In genomic region chr15:70259030-70259424, GRCh38 we compare ENCODE assay signal across 8 cellular contexts.
DNase-seq lines count a peak whose midpoint lies in the region; ATAC-seq lines count a peak whose summit lies in the region.

No MANE protein-coding gene starts in this region.

- H3K9me3 ChIP-seq in skeletal muscle tissue (ENCODE audit: control insufficient read depth in 3 of 3, low read length in 3 of 3): no peaks in the 10 kb centered on the region

- H3K4me3 ChIP-seq in skeletal muscle tissue (ENCODE audit: low read length in 3 of 3): peak overlapping the region in 1 of 3 donors; percentile 22

- peaks cover 35% of the 10 kb centered on the region for H3K4me1 Mint-ChIP-seq in activated T-helper 2 cell treated with anti-CD3 and anti-CD28 coated beads, Interferon-gamma antibody, Interleukin-2, Interleukin-4, amounts not matched to agents 10 μg/mL and 5 μg/mL and 100 μg/mL, durations not matched to agents 14 hours and 24 hours and 36 hours (ENCODE audit: low read depth)

- no peak overlapping the region for H3K4me3 Mint-ChIP-seq in activated T-helper 2 cell treated with anti-CD3 and anti-CD28 coated beads, Interferon-gamma antibody, Interleukin-2, Interleukin-4, amounts not matched to agents 10 μg/mL and 5 μg/mL and 100 μg/mL, durations not matched to agents 14 hours and 24 hours and 36 hours (ENCODE audit: low read depth)

- H3K9ac ChIP-seq in skeletal muscle tissue (ENCODE audit: low read depth in 1 of 3, low read length in 3 of 3): peak overlapping the region in 2 of 3 donors; percentile 8 to 16

- no peak overlapping the region for H3K27ac Mint-ChIP-seq in activated T-helper 2 cell treated with anti-CD3 and anti-CD28 coated beads, Interferon-gamma antibody, Interleukin-2, Interleukin-4, amounts not matched to agents 10 μg/mL and 5 μg/mL and 100 μg/mL, durations not matched to agents 14 hours and 24 hours and 36 hours

- H3K9me3 Mint-ChIP-seq in activated T-helper 2 cell treated with anti-CD3 and anti-CD28 coated beads, Interferon-gamma antibody, Interleukin-2, Interleukin-4, amounts not matched to agents 10 μg/mL and 5 μg/mL and 100 μg/mL, durations not matched to agents 14 hours and 24 hours and 36 hours: no peaks in the 10 kb centered on the region

- H3K27me3 ChIP-seq in skeletal muscle tissue (ENCODE audit: control insufficient read depth in 3 of 3, insufficient read depth in 3 of 3, low read length in 3 of 3): peaks cover 0 to 12% (median 7%) of the 10 kb centered on the region in 3 donors

- H3K36me3 ChIP-seq in skeletal muscle tissue (ENCODE audit: control insufficient read depth in 3 of 3, insufficient read depth in 3 of 3, low read length in 3 of 3): no peaks in the 10 kb centered on the region

- ATAC-seq in GM18907 (IDR thresholded peaks at IDR 0.05; ENCODE audit: unreplicated experiment) (peak; percentile 16), GM18868 (IDR thresholded peaks at IDR 0.05; ENCODE audit: unreplicated experiment) (no peak), HG03095 (IDR thresholded peaks at IDR 0.05; ENCODE audit: unreplicated experiment) (no peak)

- DNase-seq in MV-4-11 (lab: John Stamatoyannopoulos, UW) (peak; percentile 48), cardiac septum (ENCODE audit: low spot score) (peak; percentile 89), NCI-H128 (lab: John Stamatoyannopoulos, UW; ENCODE audit: unreplicated experiment) (no peak)
- peak; percentile 37 for DNase-seq in activated T-helper 2 cell treated with anti-CD3 and anti-CD28 coated beads, Interferon-gamma antibody, Interleukin-2, Interleukin-4, amounts not matched to agents 10 μg/mL and 5 μg/mL and 100 μg/mL, durations not matched to agents 14 hours and 24 hours and 36 hours (ENCODE audit: low spot score)

- H3K4me1 ChIP-seq in skeletal muscle tissue (ENCODE audit: control insufficient read depth in 3 of 3, insufficient read depth in 3 of 3, low read length in 3 of 3): peaks cover 19 to 28% (median 25%) of the 10 kb centered on the region in 3 donors

- peaks cover 46% of the 10 kb centered on the region for H3K27me3 Mint-ChIP-seq in activated T-helper 2 cell treated with anti-CD3 and anti-CD28 coated beads, Interferon-gamma antibody, Interleukin-2, Interleukin-4, amounts not matched to agents 10 μg/mL and 5 μg/mL and 100 μg/mL, durations not matched to agents 14 hours and 24 hours and 36 hours (ENCODE audit: low read depth)

- H3K36me3 Mint-ChIP-seq in activated T-helper 2 cell treated with anti-CD3 and anti-CD28 coated beads, Interferon-gamma antibody, Interleukin-2, Interleukin-4, amounts not matched to agents 10 μg/mL and 5 μg/mL and 100 μg/mL, durations not matched to agents 14 hours and 24 hours and 36 hours (ENCODE audit: low read depth): no peaks in the 10 kb centered on the region

- peak overlapping the region; percentile 13 for H3K27ac ChIP-seq in skeletal muscle tissue (ENCODE audit: low read depth, low read length)

- intact Hi-C loops in activated T-helper 2 cell treated with anti-CD3 and anti-CD28 coated beads, Interferon-gamma antibody, Interleukin-2, Interleukin-4, amounts not matched to agents 10 μg/mL and 5 μg/mL and 100 μg/mL, durations not matched to agents 14 hours and 24 hours and 36 hours (cut with micrococcal nuclease): loop anchor here (5.0 to 10.0 kb wide), 4 partner anchors 162 to 794 kb away; partner anchors contain the start of gene TLE3
- intact Hi-C loops in cardiac septum (cut with DNase I): no loop called here
